ENCODE assay signal across 8 cellular contexts in genomic region chr1:18553388-18553787, GRCh38.
"Had no signal": no experiment of that assay in that cellular context is flagged by ENCODE, and none has a peak within 500 bp of the region (broad histone marks: within the 10 kb centered on the region; RNA-seq: fewer than 3 reads in every experiment).

No MANE protein-coding gene starts in this region.

- H3K4me2 ChIP-seq: GM23338, KMS-11 had no signal

- H3K9ac ChIP-seq: KMS-11 had no signal

- H3K4me3 ChIP-seq: GM23338 had no signal

- H3K9me3 Mint-ChIP-seq: GM23338, H9, HFFc6 had no signal

- DNase-seq: H9, HCEC 1CT, HFFc6, KBM-7 had no signal

- H3K27ac Mint-ChIP-seq: GM23338, HFFc6, IgD-negative memory B cell had no signal

- H3K27ac ChIP-seq: HL-60, KMS-11 had no signal

- H2AFZ ChIP-seq: GM23338 had no signal

- H3K36me3 Mint-ChIP-seq: IgD-negative memory B cell had no signal

- H3K4me3 Mint-ChIP-seq: GM23338, H9, HFFc6, IgD-negative memory B cell had no signal
